Comparison of ENCODE assay signal across 1 cellular context in genomic region chr5:53201746-53202145, GRCh38.
TF ChIP-seq lines count a peak whose summit lies in the region.

No MANE protein-coding gene starts in this region.

TF ChIP-seq in HepG2, 621 proteins besides CTCF, POLR2A, EP300 and RAD21 (continued from another document):
- TF ChIP-seq PAXIP1 (CRISPR knock-in tag; conservative IDR thresholded peaks at IDR 0.05) (no peak), ZNF350 (CRISPR knock-in tag; IDR thresholded peaks at IDR 0.05; ENCODE audit: borderline replicate concordance, low read depth) (no peak), ZNF646 (CRISPR knock-in tag; IDR thresholded peaks at IDR 0.05) (no peak), NFYC (CRISPR knock-in tag; IDR thresholded peaks at IDR 0.05) (no peak), MAF1 (CRISPR knock-in tag; IDR thresholded peaks at IDR 0.05; ENCODE audit: borderline replicate concordance) (no peak), ZNF761 (CRISPR knock-in tag; conservative IDR thresholded peaks at IDR 0.05) (no peak), MNT (IDR thresholded peaks at IDR 0.05) (no peak), ZBTB2 (CRISPR knock-in tag; IDR thresholded peaks at IDR 0.05; ENCODE audit: low read depth) (no peak), ZNF607 (CRISPR knock-in tag; IDR thresholded peaks at IDR 0.05; ENCODE audit: borderline replicate concordance) (no peak), ZXDC (CRISPR knock-in tag; IDR thresholded peaks at IDR 0.05) (no peak)
